24 cellular contexts compared by ENCODE assay signal in the genomic region with DNA sequence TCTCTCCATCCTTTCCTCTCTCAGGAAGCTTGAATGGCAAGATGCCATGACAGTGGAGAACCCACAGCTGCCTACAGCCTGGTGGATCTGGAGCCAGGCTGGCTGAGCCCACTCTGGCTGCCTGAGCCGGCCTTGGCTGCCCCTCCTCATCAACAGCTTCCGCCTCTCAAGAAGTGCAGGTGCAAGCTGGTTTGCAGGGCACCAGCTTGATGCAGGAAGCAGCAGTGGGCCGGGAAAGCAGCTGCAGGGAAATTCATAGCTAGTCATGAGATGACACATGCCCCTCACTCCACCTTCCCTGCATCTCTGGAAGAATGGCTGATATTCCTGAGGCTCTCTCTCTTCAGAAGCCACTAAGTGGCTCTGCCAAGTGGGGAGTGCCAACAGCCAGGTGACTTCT.
"Had no signal": no experiment of that assay in that cellular context is flagged by ENCODE, and none has a peak within 500 bp of the region (broad histone marks: within the 10 kb centered on the region; RNA-seq: fewer than 3 reads in every experiment).

No MANE protein-coding gene starts in this region.

- H3K27ac ChIP-seq: ascending aorta, body of pancreas, coronary artery, SJSA1 had no signal

- H3K36me3 ChIP-seq: ascending aorta, SJSA1 had no signal

- DNase-seq: activated B cell treated with CpG ODN at 0.5 μM for 24 hours; activated CD4-positive, alpha-beta memory T cell treated with anti-CD3 and anti-CD28 coated beads for 36 hours; activated CD4-positive, alpha-beta T cell treated with anti-CD3 and anti-CD28 coated beads for 1 hour; activated CD4-positive, alpha-beta T cell treated with anti-CD3 and anti-CD28 coated beads, Interleukin-2, amount 10 ng/mL, durations not matched to agents 24 days and 14 days; activated CD8-positive, alpha-beta memory T cell treated with anti-CD3 and anti-CD28 coated beads for 24 hours; activated effector memory CD4-positive, alpha-beta T cell treated with anti-CD3 and anti-CD28 coated beads, Interleukin-2, amount 50 U/mL, for 16 hours; activated naive CD4-positive, alpha-beta T cell treated with Interleukin-2 at 50 U/mL for 16 hours; activated naive CD8-positive, alpha-beta T cell treated with anti-CD3 and anti-CD28 coated beads, Interleukin-2, amount 50 U/mL, for 24 hours; activated T-cell treated with anti-CD3 and anti-CD28 coated beads, Interleukin-2, amount 50 U/mL, for 4 hours; amniotic stem cell; body of pancreas; central memory CD4-positive, alpha-beta T cell; Kasumi-1; KBM-7; NCI-H1048; NCI-H1436; NCI-H1694 treated with DMSO at 0.1 percent for 48 hours; NCI-H2081 treated with DMSO at 0.1 percent for 48 hours; NCI-H345; NCI-H524; NCI-H748 treated with DMSO at 0.1 percent for 48 hours had no signal

- H3K27me3 ChIP-seq: ascending aorta, body of pancreas, SJSA1 had no signal

- H3K4me3 ChIP-seq: ascending aorta, body of pancreas, coronary artery, SJSA1 had no signal

- H3K4me1 ChIP-seq: ascending aorta, body of pancreas, SJSA1 had no signal

- H3K9me3 ChIP-seq: ascending aorta, body of pancreas, SJSA1 had no signal
